In genomic region chr17:42050360-42051012, GRCh38 we compare ENCODE assay signal across 8 cellular contexts. TPM values are rescaled to one million over a fixed set of nuclear protein-coding genes. Genes with fewer than 3 reads are reported as not detected.
DNase-seq lines count a peak whose midpoint lies in the region; ATAC-seq and TF ChIP-seq lines count a peak whose summit lies in the region.

Gene C17orf113 (minus strand): TSS chr17:42050601. CDS start chr17:42043376, 7,225 bp downstream.

- DNase-seq in G401 (ENCODE audit: low spot score) (peak; percentile 68), T-helper 2 cell (peak in 4 of 5 experiments; percentile 18 to 35 (median 26)), brain microvascular endothelial cell (peak; percentile 3), iPS-NIHi7 (ENCODE audit: extremely low spot score) (peak; percentile 81)

- in situ Hi-C loops in G401 (cut with HindIII; ENCODE audit: low sequenced_read_pairs) (no loop called here), brain microvascular endothelial cell (cut with HindIII; ENCODE audit: low pct_ligation_motif_present, low sequenced_read_pairs) (no loop called here)

- ATAC-seq in HG02852 (IDR thresholded peaks at IDR 0.05; ENCODE audit: unreplicated experiment), result no peak
- no peak for ATAC-seq in HG03521 (IDR thresholded peaks at IDR 0.05; ENCODE audit: unreplicated experiment)

- TF ChIP-seq CTCF in brain microvascular endothelial cell (IDR thresholded peaks at IDR 0.05; ENCODE audit: low read depth, low read length, missing control alignments), result peak; percentile 37

- TF ChIP-seq RAD21 in Ishikawa (IDR thresholded peaks at IDR 0.05; ENCODE audit: low read depth), result peak; percentile 34; the same call in 1 of the 2 replicates

- no peak for TF ChIP-seq EP300 in Ishikawa (IDR thresholded peaks at IDR 0.05; ENCODE audit: borderline replicate concordance)

- H3K4me3 ChIP-seq in brain microvascular endothelial cell (ENCODE audit: low read depth, low read length), result peak within 1 kb of the TSS; percentile 45
- peak within 1 kb of the TSS; percentile 47 to 73 (median 58) for H3K4me3 ChIP-seq in skin epidermis

- no peak within 1 kb of the TSS for H3K27ac ChIP-seq in brain microvascular endothelial cell
- H3K27ac ChIP-seq in skin epidermis, result peak within 1 kb of the TSS in 12 of 21 experiments; percentile 25 to 76 (median 66)

- peaks cover 39% of the 10 kb centered on the region for H3K27me3 ChIP-seq in brain microvascular endothelial cell (replicated peaks)

- no peaks in the 10 kb centered on the region for H3K36me3 ChIP-seq in brain microvascular endothelial cell (replicated peaks)

TF ChIP-seq in Ishikawa, 13 proteins besides CTCF, POLR2A, EP300 and RAD21:
- TF ChIP-seq CEBPB (IDR thresholded peaks at IDR 0.05) (no peak), TEAD4 (IDR thresholded peaks at IDR 0.05) (no peak), FOXM1 (IDR thresholded peaks at IDR 0.05; ENCODE audit: borderline replicate concordance, low read depth) (no peak), EGR1 (IDR thresholded peaks at IDR 0.05) (no peak; the same call in 1 of the 2 replicates), ZBTB7A (IDR thresholded peaks at IDR 0.05; ENCODE audit: low read depth) (peak; percentile 54; the same call in 1 of the 2 replicates), REST (IDR thresholded peaks at IDR 0.05; ENCODE audit: low read depth) (no peak), TCF12 (IDR thresholded peaks at IDR 0.05; ENCODE audit: low read depth) (no peak), TAF1 (IDR thresholded peaks at IDR 0.05; ENCODE audit: low read depth) (0 out of 2 replicates have a peak, but pooled peaks have one; percentile 49), USF1 (IDR thresholded peaks at IDR 0.05) (no peak), NFIC (IDR thresholded peaks at IDR 0.05) (no peak), YY1 (IDR thresholded peaks at IDR 0.05; ENCODE audit: low read depth) (peak; percentile 78)

RNA-seq across cellular contexts. Expression of gene C17orf113, which starts in this region (rescaled TPM):
- total RNA-seq in G401 (2014; rRNA removed; shearing (Covaris generic)), result 1.7 and 2.3 TPM in 2 replicates

Comparison
In these comparisons a context has a peak if more than half of its experiments do, and no peak if none do; other contexts are left out.
1. DNase-seq: peak in every context shown above with its lines; median percentile 81 in iPS-NIHi7; 68 in G401; 26 in T-helper 2 cell; 3 in brain microvascular endothelial cell.